Comparison of ENCODE assay signal across 30 cellular contexts in genomic region chr10:33106767-33107166, GRCh38.
DNase-seq lines count a peak whose midpoint lies in the region; ATAC-seq, FAIRE-seq and TF ChIP-seq lines count a peak whose summit lies in the region.
"Had no signal": no experiment of that assay in that cellular context is flagged by ENCODE, and none has a peak within 500 bp of the region (broad histone marks: within the 10 kb centered on the region; RNA-seq: fewer than 3 reads in every experiment).

No MANE protein-coding gene starts in this region.

- WGBS in K562 (ENCODE audit: insufficient coverage, low coverage, missing lambda C conversion rate) = under 1% methylated on average over 10 of the region's 10 CpGs

- TF ChIP-seq RAD21 in K562 (CRISPR knock-in tag; conservative IDR thresholded peaks at IDR 0.05 in 1 of 2, IDR thresholded peaks at IDR 0.05 in 1 of 2) = no peak

- CTCF ChIA-PET in K562 (lab: Yijun Ruan, JAX; ENCODE audit: low intra/inter-chr PET ratio) = no interaction called here
- CTCF ChIA-PET in activated naive CD4-positive, alpha-beta T cell treated with anti-CD3 and anti-CD28 coated beads for 36 hours (lab: Charles Lee) = interaction anchor here (1.4 kb wide), 1 partner anchor 31 kb away, joined by 3 read pairs; no protein-coding TSS in a partner anchor

- FAIRE-seq in K562 (lab: Jason Lieb, UNC) = no peak
- FAIRE-seq: small intestine, TTC549 had no signal

- no peaks in the 10 kb centered on the region for H3K9me2 ChIP-seq in Loucy (replicated peaks; ENCODE audit: low read depth, low read length)

- ATAC-seq in left ventricle myocardium superior (no peak), K562 (peak; percentile 65), GM21423 (IDR thresholded peaks at IDR 0.05; ENCODE audit: unreplicated experiment) (no peak)
- no peak for ATAC-seq in stimulated activated memory B cell treated with anti-CD40 and anti-IgM and Interleukin-4, amounts not matched to agents 10 μg/mL and 1 μg/mL and 100 μg/mL, for 72 hours
- ATAC-seq: activated CD8-positive, alpha-beta T cell treated with anti-CD3 and anti-CD28 coated beads, Interleukin-2, amount 10 ng/mL, durations not matched to agents 7 days and 5 days; CD8-positive, alpha-beta T cell; esophagus mucosa; heart left ventricle; left cardiac atrium had no signal

- H3K79me2 ChIP-seq in Loucy (ENCODE audit: insufficient read depth, low read length) (no peaks in the 10 kb centered on the region), K562 (ENCODE audit: control insufficient read depth, insufficient read depth, low read length) (no peaks in the 10 kb centered on the region)

- H3K27me3 ChIP-seq in left ventricle myocardium inferior (ENCODE audit: low read depth) (peaks cover 10% of the 10 kb centered on the region), Loucy (ENCODE audit: insufficient read depth, low read length, poor library complexity, severe bottlenecking) (no peaks in the 10 kb centered on the region), K562 (ENCODE audit: control insufficient read depth in 2 of 2, insufficient read depth in 2 of 2, low read length in 2 of 2) (peaks cover 12 to 18% of the 10 kb centered on the region in 2 experiments; a peak in 3 of 5 replicates), MG63 (no peaks in the 10 kb centered on the region)
- H3K27me3 ChIP-seq: heart left ventricle, tibial nerve had no signal

- no peaks in the 10 kb centered on the region for H3K36me3 ChIP-seq in left ventricle myocardium inferior
- H3K36me3 ChIP-seq in Loucy (ENCODE audit: insufficient read depth, low read length) = no peaks in the 10 kb centered on the region
- H3K36me3 ChIP-seq in K562 (ENCODE audit: control insufficient read depth, insufficient read depth, low read length) = no peaks in the 10 kb centered on the region
- no peaks in the 10 kb centered on the region for H3K36me3 ChIP-seq in MG63
- H3K36me3 ChIP-seq: heart left ventricle, tibial nerve had no signal

- TF ChIP-seq EP300 in K562 (IDR thresholded peaks at IDR 0.05; ENCODE audit: low read length) = no peak

- BruUV-seq in K562 (replicated peaks; lab: Mats Ljungman, UMichigan) = no TSS peak

- peaks cover 17% of the 10 kb centered on the region for H3K9me3 ChIP-seq in left ventricle myocardium inferior (replicated peaks)
- no peaks in the 10 kb centered on the region; the same call in 1 of the 2 replicates for H3K9me3 ChIP-seq in Loucy (ENCODE audit: insufficient read depth, low read depth, low read length)
- H3K9me3 ChIP-seq in K562 (replicated peaks; ENCODE audit: control insufficient read depth, insufficient read depth, low read depth, low read length) = no peaks in the 10 kb centered on the region
- H3K9me3 ChIP-seq in MG63 = peaks cover 3% of the 10 kb centered on the region; the same call in 1 of the 2 replicates
- H3K9me3 ChIP-seq: tibial nerve had no signal

- H2AFZ ChIP-seq in Loucy (ENCODE audit: low read length) (no peak overlapping the region), K562 (ENCODE audit: low read depth, low read length) (no peak overlapping the region)

- no peaks in the 10 kb centered on the region for H3K9me1 ChIP-seq in K562 (ENCODE audit: control insufficient read depth, insufficient read depth, low read length)

- no peak overlapping the region for H3K4me3 Mint-ChIP-seq in stimulated activated memory B cell treated with anti-CD40 and anti-IgM and Interleukin-4, amounts not matched to agents 10 μg/mL and 1 μg/mL and 100 μg/mL, for 72 hours
- no peak overlapping the region for H3K4me3 Mint-ChIP-seq in activated naive CD4-positive, alpha-beta T cell treated with anti-CD3 and anti-CD28 coated beads for 36 hours
- H3K4me3 Mint-ChIP-seq: activated CD8-positive, alpha-beta T cell treated with anti-CD3 and anti-CD28 coated beads, Interleukin-2, amount 10 ng/mL, durations not matched to agents 7 days and 5 days; CD8-positive, alpha-beta T cell; HFFc6 had no signal

- DNase-seq in left ventricle myocardium inferior = no peak
- DNase-seq in left ventricle myocardium superior = no peak
- DNase-seq in K562 (ENCODE audit: extremely low read depth in 1 of 4, low spot score in 3 of 4) = no peak
- DNase-seq in activated naive CD4-positive, alpha-beta T cell treated with anti-CD3 and anti-CD28 coated beads for 36 hours = no peak
- no peak for DNase-seq in MG63
- DNase-seq: activated CD4-positive, CD25-positive, alpha-beta regulatory T cell treated with anti-CD3 and anti-CD28 coated beads, Interleukin-2, amount 50 U/mL, for 72 hours; activated CD8-positive, alpha-beta T cell treated with anti-CD3 and anti-CD28 coated beads, Interleukin-2, amount 10 ng/mL, durations not matched to agents 7 days and 5 days; activated effector memory CD4-positive, alpha-beta T cell treated with Interleukin-2 at 50 U/mL for 16 hours; activated T-cell treated with anti-CD3 and anti-CD28 coated beads for 4 hours; caudate nucleus; CD8-positive, alpha-beta T cell; cortex of kidney; DMS 273 treated with DMSO at 0.1 percent for 48 hours; foreskin fibroblast; heart left ventricle; HFFc6; left cardiac atrium; NCI-H1092; NCI-H2029; NCI-H526 treated with DMSO at 0.1 percent for 48 hours; occipital lobe; small intestine; stimulated activated CD8-positive, alpha-beta memory T cell treated with anti-CD3 and anti-CD28 coated beads, Interleukin-4, amount 100 ng/mL, for 48 hours; T-helper 1 cell had no signal

- no peaks in the 10 kb centered on the region for H3K27me3 Mint-ChIP-seq in stimulated activated memory B cell treated with anti-CD40 and anti-IgM and Interleukin-4, amounts not matched to agents 10 μg/mL and 1 μg/mL and 100 μg/mL, for 72 hours
- H3K27me3 Mint-ChIP-seq in activated naive CD4-positive, alpha-beta T cell treated with anti-CD3 and anti-CD28 coated beads for 36 hours (ENCODE audit: low read depth) = peaks cover 5% of the 10 kb centered on the region

- intact Hi-C loops in left ventricle myocardium inferior (cut with micrococcal nuclease) = no loop called here
- intact Hi-C loops in left ventricle myocardium superior (cut with micrococcal nuclease) = no loop called here
- intact Hi-C loops in K562 (cut with micrococcal nuclease) = no loop called here
- intact Hi-C loops in activated naive CD4-positive, alpha-beta T cell treated with anti-CD3 and anti-CD28 coated beads for 36 hours (cut with micrococcal nuclease) = no loop called here

- TF ChIP-seq CTCF in left ventricle myocardium inferior (IDR thresholded peaks at IDR 0.05; ENCODE audit: borderline replicate concordance) = no peak
- TF ChIP-seq CTCF in Loucy (conservative IDR thresholded peaks at IDR 0.05; ENCODE audit: low read length) = peak; percentile 29; the same call in 1 of the 2 replicates
- TF ChIP-seq CTCF in K562 (IDR thresholded peaks at IDR 0.05 in 2 of 3, conservative IDR thresholded peaks at IDR 0.05 in 1 of 3; ENCODE audit: insufficient read depth in 2 of 3, low read depth in 1 of 3, low read length in 3 of 3) = 0 out of 6 replicates have a peak, but pooled peaks of 1 of the 3 experiments have one; percentile 16

- POLR2A ChIA-PET in K562 (lab: Yijun Ruan, JAX) = interaction anchor here (0.6 kb wide), 1 partner anchor 34 kb away, joined by 4 read pairs; no protein-coding TSS in a partner anchor

- H3K4me2 ChIP-seq in Loucy (ENCODE audit: low read depth, low read length, poor library complexity, severe bottlenecking) = no peak overlapping the region
- H3K4me2 ChIP-seq in K562 (ENCODE audit: insufficient read depth, low read length) = no peak overlapping the region

- H3K9ac ChIP-seq in Loucy (ENCODE audit: low read depth, low read length, poor library complexity, severe bottlenecking) = no peak overlapping the region
- H3K9ac ChIP-seq in K562 (ENCODE audit: insufficient read depth in 1 of 2, low read depth in 2 of 2, low read length in 2 of 2) = no peak overlapping the region

- H3K4me1 Mint-ChIP-seq in stimulated activated memory B cell treated with anti-CD40 and anti-IgM and Interleukin-4, amounts not matched to agents 10 μg/mL and 1 μg/mL and 100 μg/mL, for 72 hours = peaks cover 48% of the 10 kb centered on the region
- H3K4me1 Mint-ChIP-seq in activated naive CD4-positive, alpha-beta T cell treated with anti-CD3 and anti-CD28 coated beads for 36 hours (ENCODE audit: low read depth) = peaks cover 17% of the 10 kb centered on the region

- peaks cover 11% of the 10 kb centered on the region for H3K4me1 ChIP-seq in left ventricle myocardium inferior
- peaks cover 14% of the 10 kb centered on the region for H3K4me1 ChIP-seq in Loucy (ENCODE audit: insufficient read depth, low read length, poor library complexity, severe bottlenecking)
- H3K4me1 ChIP-seq in K562 (replicated peaks in 1 of 2; ENCODE audit: control insufficient read depth in 2 of 2, insufficient read depth in 2 of 2, low read length in 2 of 2) = no peaks in the 10 kb centered on the region
- H3K4me1 ChIP-seq: tibial nerve had no signal

- H3K27ac ChIP-seq in left ventricle myocardium inferior (replicated peaks) (peak overlapping the region; percentile 74), K562 (ENCODE audit: extremely low read depth, low read depth, low read length) (no peak overlapping the region)
- H3K27ac ChIP-seq: tibial nerve had no signal

- H3K4me3 ChIP-seq in left ventricle myocardium inferior (no peak overlapping the region), Loucy (ENCODE audit: low read length, poor library complexity, severe bottlenecking) (no peak overlapping the region), K562 (no peak overlapping the region), MG63 (no peak overlapping the region)
- H3K4me3 ChIP-seq: heart left ventricle, tibial nerve had no signal

- H3K9me3 Mint-ChIP-seq in stimulated activated memory B cell treated with anti-CD40 and anti-IgM and Interleukin-4, amounts not matched to agents 10 μg/mL and 1 μg/mL and 100 μg/mL, for 72 hours = peaks cover 5% of the 10 kb centered on the region
- H3K9me3 Mint-ChIP-seq in activated naive CD4-positive, alpha-beta T cell treated with anti-CD3 and anti-CD28 coated beads for 36 hours = peaks cover 6% of the 10 kb centered on the region

- in situ Hi-C loops in K562 (cut with MboI) = no loop called here

- peaks cover 15% of the 10 kb centered on the region for H3K36me3 Mint-ChIP-seq in stimulated activated memory B cell treated with anti-CD40 and anti-IgM and Interleukin-4, amounts not matched to agents 10 μg/mL and 1 μg/mL and 100 μg/mL, for 72 hours
- H3K36me3 Mint-ChIP-seq in activated naive CD4-positive, alpha-beta T cell treated with anti-CD3 and anti-CD28 coated beads for 36 hours (ENCODE audit: low read depth) = no peaks in the 10 kb centered on the region
- H3K36me3 Mint-ChIP-seq: CD8-positive, alpha-beta T cell had no signal

- no peaks in the 10 kb centered on the region for H4K20me1 ChIP-seq in Loucy (ENCODE audit: insufficient read depth, low read length, poor library complexity, severe bottlenecking)
- no peaks in the 10 kb centered on the region; the same call in 1 of the 2 replicates for H4K20me1 ChIP-seq in K562 (replicated peaks; ENCODE audit: control insufficient read depth, insufficient read depth, low read length)

- TF ChIP-seq POLR2A in K562 (conservative IDR thresholded peaks at IDR 0.05) = no peak

- H3F3A ChIP-seq in Loucy (ENCODE audit: low read depth) = no peaks in the 10 kb centered on the region

- H3K27ac Mint-ChIP-seq in stimulated activated memory B cell treated with anti-CD40 and anti-IgM and Interleukin-4, amounts not matched to agents 10 μg/mL and 1 μg/mL and 100 μg/mL, for 72 hours = peak overlapping the region; percentile 48
- H3K27ac Mint-ChIP-seq in activated naive CD4-positive, alpha-beta T cell treated with anti-CD3 and anti-CD28 coated beads for 36 hours = no peak overlapping the region
- H3K27ac Mint-ChIP-seq: activated CD8-positive, alpha-beta T cell treated with anti-CD3 and anti-CD28 coated beads, Interleukin-2, amount 10 ng/mL, durations not matched to agents 7 days and 5 days; CD8-positive, alpha-beta T cell; HFFc6 had no signal
